ENCODE assay signal across 8 cellular contexts in the genomic region with DNA sequence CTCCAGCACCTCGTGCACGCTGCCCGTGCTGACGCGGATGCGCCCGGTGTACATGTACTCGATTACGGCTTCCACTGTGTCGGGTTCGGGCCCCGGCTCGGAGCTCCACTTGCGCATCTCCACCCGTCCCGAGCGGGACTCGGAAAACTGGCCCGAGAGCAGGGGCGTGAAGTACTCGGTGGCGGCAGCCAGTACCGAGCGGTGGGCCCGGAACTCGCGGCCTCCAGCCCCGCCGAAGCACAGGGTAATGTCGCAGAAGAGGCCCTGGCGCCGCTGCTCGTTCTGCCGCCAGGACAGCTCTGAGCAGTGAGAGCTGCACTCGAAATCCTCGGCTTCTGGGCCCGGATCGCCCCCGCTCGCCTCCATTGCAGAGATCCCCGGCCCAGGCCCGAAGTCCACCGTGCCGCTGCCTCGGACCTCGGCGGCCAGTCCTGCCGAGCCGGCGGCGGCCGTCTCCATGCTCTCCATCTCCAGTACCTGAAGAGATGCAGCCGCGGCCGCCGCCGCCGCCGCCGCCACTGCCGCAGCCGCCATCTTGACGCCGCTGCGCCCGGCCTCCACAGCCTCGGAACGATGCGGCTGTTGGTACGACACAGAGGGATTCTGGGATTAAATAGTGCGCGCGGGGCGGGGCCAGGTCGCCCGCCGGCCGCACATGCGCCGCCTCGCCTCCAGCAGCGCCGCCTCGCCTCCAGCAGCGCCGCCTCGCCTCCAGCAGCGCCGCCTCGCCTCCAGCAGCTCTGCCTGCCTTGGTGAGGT. TPM values are rescaled to one million over a fixed set of nuclear protein-coding genes. Genes with fewer than 3 reads are reported as not detected.
DNase-seq lines count a peak whose midpoint lies in the region; ATAC-seq and TF ChIP-seq lines count a peak whose summit lies in the region.

A gene with protein sequence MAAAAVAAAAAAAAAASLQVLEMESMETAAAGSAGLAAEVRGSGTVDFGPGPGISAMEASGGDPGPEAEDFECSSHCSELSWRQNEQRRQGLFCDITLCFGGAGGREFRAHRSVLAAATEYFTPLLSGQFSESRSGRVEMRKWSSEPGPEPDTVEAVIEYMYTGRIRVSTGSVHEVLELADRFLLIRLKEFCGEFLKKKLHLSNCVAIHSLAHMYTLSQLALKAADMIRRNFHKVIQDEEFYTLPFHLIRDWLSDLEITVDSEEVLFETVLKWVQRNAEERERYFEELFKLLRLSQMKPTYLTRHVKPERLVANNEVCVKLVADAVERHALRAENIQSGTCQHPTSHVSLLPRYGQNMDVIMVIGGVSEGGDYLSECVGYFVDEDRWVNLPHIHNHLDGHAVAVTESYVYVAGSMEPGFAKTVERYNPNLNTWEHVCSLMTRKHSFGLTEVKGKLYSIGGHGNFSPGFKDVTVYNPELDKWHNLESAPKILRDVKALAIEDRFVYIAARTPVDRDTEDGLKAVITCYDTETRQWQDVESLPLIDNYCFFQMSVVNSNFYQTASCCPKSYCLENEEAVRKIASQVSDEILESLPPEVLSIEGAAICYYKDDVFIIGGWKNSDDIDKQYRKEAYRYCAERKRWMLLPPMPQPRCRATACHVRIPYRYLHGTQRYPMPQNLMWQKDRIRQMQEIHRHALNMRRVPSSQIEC (minus strand): TSS at position 587 of the 759 bp plus-strand sequence. CDS start 53 bp downstream, at position 534.

- TF ChIP-seq RAD21 in IMR-90 (IDR thresholded peaks at IDR 0.05; ENCODE audit: low read length), result peak; percentile 10; the same call in 1 of the 2 replicates

- H3K9ac ChIP-seq in IMR-90 (ENCODE audit: low read depth, low read length) (peak within 1 kb of the TSS; percentile 86), PC-3 (ENCODE audit: low read length) (peak within 1 kb of the TSS; percentile 92), muscle layer of colon (ENCODE audit: low read length) (peak within 1 kb of the TSS; percentile 77)

- POLR2A ChIA-PET in IMR-90 (lab: Charles Lee; ENCODE audit: unreplicated experiment), result interaction anchor here (0.6 kb wide), 2 partner anchors 705 to 1592 kb away, joined by 3 to 4 read pairs; no protein-coding TSS in a partner anchor
- POLR2A ChIA-PET in PC-3 (lab: Charles Lee; ENCODE audit: unreplicated experiment), result interaction anchor here (0.6 to 1.0 kb wide), 3 partner anchors 45 to 177 kb away, joined by 3 read pairs; a partner anchor contains a TSS

- peak within 1 kb of the TSS; percentile 55 for H4K91ac ChIP-seq in IMR-90 (ENCODE audit: insufficient read depth, low read depth, low read length)

- peak within 1 kb of the TSS; percentile 62 for H3K23ac ChIP-seq in IMR-90 (ENCODE audit: low read depth, low read length)

- no peak within 1 kb of the TSS for H2BK120ac ChIP-seq in IMR-90 (ENCODE audit: low read depth, low read length)

- H3K4me3 ChIP-seq in IMR-90 (ENCODE audit: insufficient read depth, low read depth, low read length) (peak within 1 kb of the TSS; percentile 83), PC-3 (ENCODE audit: low read length) (peak within 1 kb of the TSS; percentile 84), muscle layer of colon (ENCODE audit: low read depth in 1 of 2, low read length in 2 of 2) (peak within 1 kb of the TSS; percentile 81 to 92)

- peak within 1 kb of the TSS; percentile 72 for H3K27ac ChIP-seq in IMR-90 (ENCODE audit: insufficient read depth, low read length)
- H3K27ac ChIP-seq in PC-3 (ENCODE audit: low read length), result peak within 1 kb of the TSS; percentile 20; the same call in 1 of the 2 replicates
- peak within 1 kb of the TSS; percentile 84 for H3K27ac ChIP-seq in muscle layer of colon (ENCODE audit: low read depth, low read length)

- H2AFZ ChIP-seq in IMR-90 (replicated peaks; ENCODE audit: low read length, poor library complexity), result peak within 1 kb of the TSS; percentile 91
- H2AFZ ChIP-seq in PC-3 (ENCODE audit: low read length), result peak within 1 kb of the TSS; percentile 87

- ATAC-seq in GM21528 (IDR thresholded peaks at IDR 0.05; ENCODE audit: low FRiP score, unreplicated experiment), result peak; percentile 88
- peak; percentile 95 for ATAC-seq in IMR-90 (ENCODE audit: low read depth)
- peak; percentile 94 for ATAC-seq in PC-3
- ATAC-seq in esophagus mucosa, result peak; percentile 91

- peak within 1 kb of the TSS; percentile 86 for H2BK5ac ChIP-seq in IMR-90 (ENCODE audit: low read depth, low read length, poor library complexity, severe bottlenecking)

- peaks cover 7% of the 10 kb centered on the region; the same call in 1 of the 2 replicates for H3K9me1 ChIP-seq in IMR-90 (ENCODE audit: insufficient read depth, low read length)

- H3K27me3 ChIP-seq in IMR-90 (ENCODE audit: control insufficient read depth, insufficient read depth, low read length) (no peaks in the 10 kb centered on the region), PC-3 (ENCODE audit: low read length) (no peaks in the 10 kb centered on the region), muscle layer of colon (ENCODE audit: control insufficient read depth in 1 of 2, insufficient read depth in 2 of 2, low read length in 2 of 2) (no peaks in the 10 kb centered on the region)

- BruUV-seq in IMR-90 (replicated peaks; lab: Mats Ljungman, UMichigan), result no TSS peak
- no TSS peak for BruUV-seq in PC-3 (replicated peaks; lab: Mats Ljungman, UMichigan)

- H3K9me2 ChIP-seq in PC-3 (replicated peaks; ENCODE audit: low read length), result no peaks in the 10 kb centered on the region

- peak; percentile 79 for TF ChIP-seq POLR2A in IMR-90 (IDR thresholded peaks at IDR 0.05; ENCODE audit: low read depth, low read length)

- H2BK20ac ChIP-seq in IMR-90 (ENCODE audit: low read depth, low read length), result no peak within 1 kb of the TSS

- H2AK5ac ChIP-seq in IMR-90 (ENCODE audit: low read depth, low read length), result peak within 1 kb of the TSS; percentile 52

- peak within 1 kb of the TSS; percentile 75 for H3K4ac ChIP-seq in IMR-90 (ENCODE audit: low read depth, low read length)

- H3K79me1 ChIP-seq in IMR-90 (ENCODE audit: low read depth in 1 of 2, low read length in 2 of 2), result peaks cover 25 to 46% of the 10 kb centered on the region in 2 experiments

- H3F3A ChIP-seq in PC-3 (ENCODE audit: low read length, unreplicated experiment), result no peaks in the 10 kb centered on the region

- peaks cover 49% of the 10 kb centered on the region for H3K79me2 ChIP-seq in PC-3 (ENCODE audit: low read length)

- DNase-seq in DMS 273 treated with DMSO at 0.1 percent for 48 hours (lab: John Stamatoyannopoulos, UW), result peak; percentile 77
- peak; percentile 85 for DNase-seq in IMR-90
- DNase-seq in PC-3, result peak; percentile 80
- DNase-seq in activated T-cell treated with anti-CD3 and anti-CD28 coated beads for 48 hours (ENCODE audit: low read depth), result peak; percentile 87
- peak; percentile 71 for DNase-seq in stimulated activated CD8-positive, alpha-beta memory T cell treated with anti-CD3 and anti-CD28 coated beads, Interleukin-7, amount 100 ng/mL, for 24 hours (ENCODE audit: low read depth)

- intact Hi-C loops in IMR-90 (cut with micrococcal nuclease) (loop anchor here (2.0 to 5.0 kb wide), 2 partner anchors 52 to 128 kb away; a partner anchor contains a TSS), PC-3 (cut with micrococcal nuclease) (loop anchor here (5.0 kb wide), 1 partner anchor 128 kb away; no protein-coding TSS in a partner anchor)

- H2BK15ac ChIP-seq in IMR-90 (ENCODE audit: low read depth, low read length), result no peak within 1 kb of the TSS

- peaks cover 41% of the 10 kb centered on the region for H4K20me1 ChIP-seq in IMR-90 (ENCODE audit: insufficient read depth, low read length)
- H4K20me1 ChIP-seq in PC-3 (ENCODE audit: low read length), result peaks cover 17% of the 10 kb centered on the region; the same call in 1 of the 2 replicates

- H3K9me3 ChIP-seq in IMR-90 (ENCODE audit: control insufficient read depth, insufficient read depth, low read length) (no peaks in the 10 kb centered on the region), PC-3 (ENCODE audit: low read length) (no peaks in the 10 kb centered on the region), muscle layer of colon (ENCODE audit: low read length) (no peaks in the 10 kb centered on the region)

- H3K36me3 ChIP-seq in IMR-90 (ENCODE audit: control insufficient read depth, insufficient read depth, low read length) (peaks cover 19% of the 10 kb centered on the region), PC-3 (ENCODE audit: low read depth, low read length) (peaks cover 4% of the 10 kb centered on the region; the same call in 1 of the 2 replicates), muscle layer of colon (ENCODE audit: insufficient read depth, low read length) (peaks cover 19% of the 10 kb centered on the region)

- H4K5ac ChIP-seq in IMR-90 (ENCODE audit: low read depth, low read length), result peak within 1 kb of the TSS; percentile 57

- H3K4me2 ChIP-seq in IMR-90 (ENCODE audit: low read depth, low read length) (peak within 1 kb of the TSS; percentile 100), PC-3 (ENCODE audit: low read length) (peak within 1 kb of the TSS; percentile 84)

- H3K18ac ChIP-seq in IMR-90 (ENCODE audit: low read depth, low read length), result no peak within 1 kb of the TSS

- peak within 1 kb of the TSS; percentile 90 for H3K14ac ChIP-seq in IMR-90 (replicated peaks; ENCODE audit: low read depth, low read length)

- H3K56ac ChIP-seq in IMR-90 (ENCODE audit: extremely low read depth, insufficient read depth, low read length), result peak within 1 kb of the TSS; percentile 46; the same call in 1 of the 2 replicates

- TF ChIP-seq CTCF in IMR-90 (conservative IDR thresholded peaks at IDR 0.05; ENCODE audit: low read depth, low read length) (no peak), PC-3 (conservative IDR thresholded peaks at IDR 0.05; ENCODE audit: low read depth, low read length) (no peak)

- CTCF ChIA-PET in IMR-90 (lab: Yijun Ruan, JAX) (interaction anchor here (0.6 kb wide), 1 partner anchor 36 kb away, joined by 5 read pairs; no protein-coding TSS in a partner anchor), PC-3 (lab: Charles Lee) (no interaction called here)

- WGBS in IMR-90 (ENCODE audit: extremely low coverage in 2 of 2, insufficient read length in 1 of 2), 2 experiments, result 0% methylated on average over 62 of the region's 90 CpGs; no CpG with 5 or more reads in 1 of the 2 experiments

- peak within 1 kb of the TSS; percentile 46 to 88; a peak in 3 of 4 replicates for H4K8ac ChIP-seq in IMR-90 (ENCODE audit: low read depth in 2 of 2, low read length in 2 of 2)

- peaks cover 11% of the 10 kb centered on the region for H3K4me1 ChIP-seq in IMR-90 (ENCODE audit: control insufficient read depth, insufficient read depth, low read length)
- 0 out of 2 replicates have a peak, but pooled peaks cover 6% of the 10 kb centered on the region for H3K4me1 ChIP-seq in PC-3 (ENCODE audit: insufficient read depth, low read length)
- peaks cover 19% of the 10 kb centered on the region for H3K4me1 ChIP-seq in muscle layer of colon (ENCODE audit: insufficient read depth, low read length)

- in situ Hi-C loops in IMR-90 (cut with MboI; ENCODE audit: low sequenced_read_pairs), result no loop called here

- dilution Hi-C loops in IMR-90 (cut with HindIII; ENCODE audit: low sequenced_read_pairs, unreplicated experiment), result no loop called here

- peak within 1 kb of the TSS; percentile 90 for H2AK9ac ChIP-seq in IMR-90 (replicated peaks; ENCODE audit: low read depth, low read length, poor library complexity)

RNA-seq across cellular contexts. Expression of the gene that starts here (rescaled TPM):
- total RNA-seq in IMR-90 (2012; rRNA removed), result 38.5 and 43.6 TPM in 2 replicates
- 3.5 and 4.1 TPM in 2 replicates for polyA plus RNA-seq in IMR-90 (2012; rRNA removed)
- 1.5 TPM in 2 replicates for polyA plus RNA-seq in IMR-90 (2012; cell fraction: cytosol; rRNA removed)
- 1.5 and 3.6 TPM in 2 replicates for polyA plus RNA-seq in IMR-90 (2012; cell fraction: nucleus; rRNA removed; ENCODE audit: low replicate concordance)
- total RNA-seq in PC-3 (2014; rRNA removed), result 16.5 and 19.9 TPM in 2 replicates
- total RNA-seq in esophagus mucosa, result 6.8 TPM

Comparison
In these comparisons a context has a peak if more than half of its experiments do, and no peak if none do; other contexts are left out.
1. Peak in every context shown above with its lines: DNase-seq, ATAC-seq, H3K4me3 ChIP-seq and H3K27ac ChIP-seq.
2. H3K27ac ChIP-seq: peak in every context shown above with its lines; median percentile 84 in muscle layer of colon; 72 in IMR-90; 20 in PC-3.